ENCODE assay signal across 33 cellular contexts in genomic region chr6:162765251-162765650, GRCh38. TPM values are rescaled to one million over a fixed set of nuclear protein-coding genes. Genes with fewer than 3 reads are reported as not detected.
"Had no signal": no experiment of that assay in that cellular context is flagged by ENCODE, and none has a peak within 500 bp of the region (broad histone marks: within the 10 kb centered on the region; RNA-seq: fewer than 3 reads in every experiment).

No MANE protein-coding gene starts in this region.

- H3K9me3 ChIP-seq: adrenal gland, body of pancreas, gastrocnemius medialis had no signal

- H3K4me3 ChIP-seq: adrenal gland, body of pancreas, esophagus muscularis mucosa, gastrocnemius medialis had no signal

- H3K4me3 Mint-ChIP-seq: activated CD4-positive, alpha-beta memory T cell treated with anti-CD3 and anti-CD28 coated beads for 36 hours; activated CD4-positive, alpha-beta T cell treated with anti-CD3 and anti-CD28 coated beads for 36 hours; activated CD4-positive, alpha-beta T cell treated with anti-CD3 and anti-CD28 coated beads, Interleukin-2, amount 10 ng/mL, durations not matched to agents 24 days and 14 days; activated CD8-positive, alpha-beta memory T cell treated with anti-CD3 and anti-CD28 coated beads, Interleukin-2, amount 10 ng/mL, durations not matched to agents 7 days and 5 days; activated CD8-positive, alpha-beta T cell treated with anti-CD3 and anti-CD28 coated beads, Interleukin-2, amount 10 ng/mL, durations not matched to agents 7 days and 5 days; activated naive CD4-positive, alpha-beta T cell treated with anti-CD3 and anti-CD28 coated beads for 36 hours; activated naive CD4-positive, alpha-beta T cell treated with anti-CD3 and anti-CD28 coated beads, Interleukin-2, amount 50 U/mL, for 24 hours; activated naive CD8-positive, alpha-beta T cell treated with anti-CD3 and anti-CD28 coated beads for 36 hours; activated naive CD8-positive, alpha-beta T cell treated with anti-CD3 and anti-CD28 coated beads, Interleukin-2, amount 50 U/mL, for 24 hours; activated T-helper 1 cell treated with anti-CD3 and anti-CD28 coated beads, Interleukin-12 subunit alpha, Interleukin-12 subunit beta, Interleukin-2, Interleukin-4 antibody, amounts not matched to agents 30 ng/mL and 10 ng/mL and 1 ng/mL, durations not matched to agents 14 hours and 24 hours and 36 hours; effector memory CD8-positive, alpha-beta T cell had no signal

- H3K4me1 ChIP-seq: adrenal gland, body of pancreas, esophagus muscularis mucosa, foreskin keratinocyte, gastrocnemius medialis had no signal

- H3K27ac ChIP-seq: adrenal gland, body of pancreas, esophagus muscularis mucosa, foreskin keratinocyte, gastrocnemius medialis had no signal

- H3K36me3 ChIP-seq: adrenal gland, esophagus muscularis mucosa, gastrocnemius medialis had no signal

- H3K27me3 ChIP-seq: adrenal gland, body of pancreas, esophagus muscularis mucosa, foreskin keratinocyte, gastrocnemius medialis had no signal

- DNase-seq: activated CD4-positive, alpha-beta memory T cell treated with anti-CD3 and anti-CD28 coated beads for 36 hours; activated CD4-positive, alpha-beta T cell treated with anti-CD3 and anti-CD28 coated beads for 36 hours; activated CD4-positive, alpha-beta T cell treated with anti-CD3 and anti-CD28 coated beads, Interleukin-2, amount 10 ng/mL, durations not matched to agents 24 days and 14 days; activated CD4-positive, CD25-positive, alpha-beta regulatory T cell; activated CD4-positive, CD25-positive, alpha-beta regulatory T cell treated with anti-CD3 and anti-CD28 coated beads, Interleukin-2, amount 50 U/mL, for 72 hours; activated CD8-positive, alpha-beta memory T cell treated with anti-CD3 and anti-CD28 coated beads, Interleukin-2, amount 10 ng/mL, durations not matched to agents 7 days and 5 days; activated CD8-positive, alpha-beta memory T cell treated with anti-CD3 and anti-CD28 coated beads, Interleukin-2, amount 50 U/mL, for 4 hours; activated CD8-positive, alpha-beta T cell treated with anti-CD3 and anti-CD28 coated beads, Interleukin-2, amount 10 ng/mL, durations not matched to agents 7 days and 5 days; activated effector memory CD4-positive, alpha-beta T cell treated with anti-CD3 and anti-CD28 coated beads, Interleukin-2, amount 50 U/mL, for 16 hours; activated naive CD4-positive, alpha-beta T cell treated with anti-CD3 and anti-CD28 coated beads for 36 hours; activated naive CD8-positive, alpha-beta T cell treated with anti-CD3 and anti-CD28 coated beads for 36 hours; activated naive CD8-positive, alpha-beta T cell treated with anti-CD3 and anti-CD28 coated beads, Interleukin-2, amount 50 U/mL, for 24 hours; activated T-cell treated with anti-CD3 and anti-CD28 coated beads, Interleukin-2, amount 50 U/mL, for 1 hour; activated T-cell treated with anti-CD3 and anti-CD28 coated beads, Interleukin-2, amount 50 U/mL, for 48 hours; adrenal gland; amygdala; aorta; body of pancreas; caudate nucleus; cortex of kidney; dermis blood vessel endothelial cell; effector CD4-positive, alpha-beta T cell; effector memory CD8-positive, alpha-beta T cell; erythroblast; foreskin keratinocyte; gastrocnemius medialis; T-helper 2 cell had no signal

- H3K27me3 Mint-ChIP-seq: activated CD4-positive, alpha-beta T cell treated with anti-CD3 and anti-CD28 coated beads, Interleukin-2, amount 10 ng/mL, durations not matched to agents 24 days and 14 days; activated CD8-positive, alpha-beta memory T cell treated with anti-CD3 and anti-CD28 coated beads, Interleukin-2, amount 10 ng/mL, durations not matched to agents 7 days and 5 days; activated naive CD8-positive, alpha-beta T cell treated with anti-CD3 and anti-CD28 coated beads for 36 hours; activated naive CD8-positive, alpha-beta T cell treated with anti-CD3 and anti-CD28 coated beads, Interleukin-2, amount 50 U/mL, for 24 hours had no signal

- H3K4me1 Mint-ChIP-seq: activated CD4-positive, alpha-beta T cell treated with anti-CD3 and anti-CD28 coated beads for 36 hours; activated CD4-positive, alpha-beta T cell treated with anti-CD3 and anti-CD28 coated beads, Interleukin-2, amount 10 ng/mL, durations not matched to agents 24 days and 14 days; activated CD8-positive, alpha-beta memory T cell treated with anti-CD3 and anti-CD28 coated beads, Interleukin-2, amount 10 ng/mL, durations not matched to agents 7 days and 5 days; activated naive CD8-positive, alpha-beta T cell treated with anti-CD3 and anti-CD28 coated beads, Interleukin-2, amount 50 U/mL, for 24 hours had no signal

- H3K27ac Mint-ChIP-seq: activated CD4-positive, alpha-beta memory T cell treated with anti-CD3 and anti-CD28 coated beads for 36 hours; activated CD4-positive, alpha-beta T cell treated with anti-CD3 and anti-CD28 coated beads for 36 hours; activated CD4-positive, alpha-beta T cell treated with anti-CD3 and anti-CD28 coated beads, Interleukin-2, amount 10 ng/mL, durations not matched to agents 24 days and 14 days; activated CD8-positive, alpha-beta memory T cell treated with anti-CD3 and anti-CD28 coated beads, Interleukin-2, amount 10 ng/mL, durations not matched to agents 7 days and 5 days; activated CD8-positive, alpha-beta T cell treated with anti-CD3 and anti-CD28 coated beads, Interleukin-2, amount 10 ng/mL, durations not matched to agents 7 days and 5 days; activated naive CD4-positive, alpha-beta T cell treated with anti-CD3 and anti-CD28 coated beads for 36 hours; activated naive CD4-positive, alpha-beta T cell treated with anti-CD3 and anti-CD28 coated beads, Interleukin-2, amount 50 U/mL, for 24 hours; activated naive CD8-positive, alpha-beta T cell treated with anti-CD3 and anti-CD28 coated beads for 36 hours; activated naive CD8-positive, alpha-beta T cell treated with anti-CD3 and anti-CD28 coated beads, Interleukin-2, amount 50 U/mL, for 24 hours; activated T-helper 1 cell treated with anti-CD3 and anti-CD28 coated beads, Interleukin-12 subunit alpha, Interleukin-12 subunit beta, Interleukin-2, Interleukin-4 antibody, amounts not matched to agents 30 ng/mL and 10 ng/mL and 1 ng/mL, durations not matched to agents 14 hours and 24 hours and 36 hours; activated T-helper 2 cell treated with anti-CD3 and anti-CD28 coated beads, Interferon-gamma antibody, Interleukin-2, Interleukin-4, amounts not matched to agents 10 μg/mL and 5 μg/mL and 100 μg/mL, durations not matched to agents 14 hours and 24 hours and 36 hours; effector memory CD8-positive, alpha-beta T cell had no signal

- H3K9me3 Mint-ChIP-seq: activated T-helper 1 cell treated with anti-CD3 and anti-CD28 coated beads, Interleukin-12 subunit alpha, Interleukin-12 subunit beta, Interleukin-2, Interleukin-4 antibody, amounts not matched to agents 30 ng/mL and 10 ng/mL and 1 ng/mL, durations not matched to agents 14 hours and 24 hours and 36 hours had no signal

- H3K36me3 Mint-ChIP-seq: activated CD8-positive, alpha-beta memory T cell treated with anti-CD3 and anti-CD28 coated beads, Interleukin-2, amount 10 ng/mL, durations not matched to agents 7 days and 5 days had no signal

RNA-seq across cellular contexts. Expression of gene PACRG, which starts 37.5 kb away (rescaled TPM):
- total RNA-seq: activated CD4-positive, alpha-beta memory T cell treated with anti-CD3 and anti-CD28 coated beads for 36 hours; activated CD4-positive, alpha-beta T cell treated with anti-CD3 and anti-CD28 coated beads for 36 hours; activated CD4-positive, alpha-beta T cell treated with anti-CD3 and anti-CD28 coated beads, Interleukin-2, amount 10 ng/mL, durations not matched to agents 24 days and 14 days; activated CD8-positive, alpha-beta memory T cell treated with anti-CD3 and anti-CD28 coated beads for 36 hours; activated CD8-positive, alpha-beta memory T cell treated with anti-CD3 and anti-CD28 coated beads, Interleukin-2, amount 10 ng/mL, durations not matched to agents 7 days and 5 days; activated naive CD4-positive, alpha-beta T cell treated with anti-CD3 and anti-CD28 coated beads for 36 hours; activated T-helper 2 cell treated with anti-CD3 and anti-CD28 coated beads, Interferon-gamma antibody, Interleukin-2, Interleukin-4, amounts not matched to agents 10 μg/mL and 5 μg/mL and 100 μg/mL, durations not matched to agents 14 hours and 24 hours and 36 hours; foreskin keratinocyte; T-helper 1 cell treated with Interleukin-12 subunit alpha and Interleukin-12 subunit beta and Interleukin-4 antibody, amounts not matched to agents 30 ng/mL and 1 ng/mL, for 36 hours had no signal
- polyA plus RNA-seq: foreskin keratinocyte had no signal

RNA-seq across cellular contexts. Expression of gene PRKN, which starts 37.7 kb away (rescaled TPM):
- total RNA-seq: activated CD4-positive, alpha-beta T cell treated with anti-CD3 and anti-CD28 coated beads, Interleukin-2, amount 10 ng/mL, durations not matched to agents 24 days and 14 days; activated CD8-positive, alpha-beta memory T cell treated with anti-CD3 and anti-CD28 coated beads for 36 hours; activated CD8-positive, alpha-beta memory T cell treated with anti-CD3 and anti-CD28 coated beads, Interleukin-2, amount 10 ng/mL, durations not matched to agents 7 days and 5 days; activated T-helper 1 cell treated with anti-CD3 and anti-CD28 coated beads, Interleukin-12 subunit alpha, Interleukin-12 subunit beta, Interleukin-2, Interleukin-4 antibody, amounts not matched to agents 30 ng/mL and 10 ng/mL and 1 ng/mL, durations not matched to agents 14 hours and 24 hours and 36 hours; activated T-helper 2 cell treated with anti-CD3 and anti-CD28 coated beads, Interferon-gamma antibody, Interleukin-2, Interleukin-4, amounts not matched to agents 10 μg/mL and 5 μg/mL and 100 μg/mL, durations not matched to agents 14 hours and 24 hours and 36 hours; T-helper 1 cell treated with Interleukin-12 subunit alpha and Interleukin-12 subunit beta and Interleukin-4 antibody, amounts not matched to agents 30 ng/mL and 1 ng/mL, for 36 hours had no signal
